In the genomic region with DNA sequence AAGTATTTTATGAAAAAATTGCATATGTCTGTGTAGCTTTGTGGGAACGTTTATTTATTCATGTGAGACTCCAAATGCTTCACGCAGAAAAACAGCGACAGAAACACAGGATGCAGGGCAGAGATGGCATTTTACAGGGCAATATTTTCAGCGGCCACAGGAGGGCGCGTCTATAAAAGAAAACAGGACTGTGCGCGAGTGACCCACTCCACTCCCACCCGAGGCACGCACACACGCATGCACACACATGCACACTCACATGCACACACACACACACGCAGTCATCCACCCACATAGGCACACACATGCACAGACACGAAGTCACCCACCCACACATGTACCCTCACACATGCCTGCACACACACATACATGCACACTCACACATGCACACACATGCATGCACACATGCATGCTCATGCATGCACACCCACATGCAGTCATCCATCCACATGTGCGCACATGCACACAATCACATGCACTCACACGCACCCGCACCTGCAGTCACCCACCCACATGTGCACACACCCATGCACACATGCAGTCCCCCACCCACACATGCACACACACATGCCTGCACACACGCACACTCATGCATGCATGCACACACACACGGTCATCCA, we compare ENCODE assay signal across 8 cellular contexts.
A peak's percentile ranks its signal among the peaks of the same experiment; 100 is the strongest.
DNase-seq lines count a peak whose midpoint lies in the region; ATAC-seq and TF ChIP-seq lines count a peak whose summit lies in the region.

No MANE protein-coding gene starts in this region.

- peak; percentile 68 for TF ChIP-seq CTCF in GM12873 (IDR thresholded peaks at IDR 0.05; ENCODE audit: insufficient read depth, low read depth, low read length, missing control alignments)
- peak; percentile 86 for TF ChIP-seq CTCF in LNCAP (IDR thresholded peaks at IDR 0.05)
- peak in 2 of 3 experiments; percentile 18 to 50 for TF ChIP-seq CTCF in ascending aorta (IDR thresholded peaks at IDR 0.05)

- peak in 3 of 5 donors; percentile 29 to 58 (median 51) for DNase-seq in T-helper 1 cell
- DNase-seq in ascending aorta (ENCODE audit: low spot score in 2 of 2), result no peak
- DNase-seq in iPS-NIHi11 (ENCODE audit: low spot score), result peak; percentile 76
- DNase-seq in stimulated activated CD4-positive, alpha-beta T cell treated with anti-CD3 and anti-CD28 coated beads, Interleukin-15, amount 100 ng/mL, for 1 hour (ENCODE audit: low read depth in 1 of 2, low spot score in 1 of 2), result peak; percentile 21 to 47

- no peaks in the 10 kb centered on the region for H3K27me3 ChIP-seq in ascending aorta

- no peaks in the 10 kb centered on the region for H3K4me1 ChIP-seq in ascending aorta

- no peak overlapping the region for H3K4me3 ChIP-seq in ascending aorta

- intact Hi-C loops in ascending aorta (cut with DNase I), result no loop called here

- no peaks in the 10 kb centered on the region for H3K36me3 ChIP-seq in ascending aorta

- no peak overlapping the region for H3K27ac ChIP-seq in ascending aorta

- no peaks in the 10 kb centered on the region for H3K9me3 ChIP-seq in ascending aorta

- ATAC-seq in GM19324 (IDR thresholded peaks at IDR 0.05; ENCODE audit: low FRiP score, unreplicated experiment) (no peak), GM18870 (IDR thresholded peaks at IDR 0.05; ENCODE audit: unreplicated experiment) (no peak)

Comparison
In these comparisons a context has a peak if more than half of its experiments do, and no peak if none do; other contexts are left out.
1. CTCF ChIP-seq: peak in every context shown above with its lines; median percentile 86 in LNCAP; 68 in GM12873; 34 in ascending aorta.
2. DNase-seq: peak in T-helper 1 cell (3 of 5), iPS-NIHi11 (single experiment) and stimulated activated CD4-positive, alpha-beta T cell treated with anti-CD3 and anti-CD28 coated beads, Interleukin-15, amount 100 ng/mL, for 1 hour (2 of 2); none in ascending aorta (0 of 2).